Comparison of ENCODE assay signal across 8 cellular contexts in the genomic region with DNA sequence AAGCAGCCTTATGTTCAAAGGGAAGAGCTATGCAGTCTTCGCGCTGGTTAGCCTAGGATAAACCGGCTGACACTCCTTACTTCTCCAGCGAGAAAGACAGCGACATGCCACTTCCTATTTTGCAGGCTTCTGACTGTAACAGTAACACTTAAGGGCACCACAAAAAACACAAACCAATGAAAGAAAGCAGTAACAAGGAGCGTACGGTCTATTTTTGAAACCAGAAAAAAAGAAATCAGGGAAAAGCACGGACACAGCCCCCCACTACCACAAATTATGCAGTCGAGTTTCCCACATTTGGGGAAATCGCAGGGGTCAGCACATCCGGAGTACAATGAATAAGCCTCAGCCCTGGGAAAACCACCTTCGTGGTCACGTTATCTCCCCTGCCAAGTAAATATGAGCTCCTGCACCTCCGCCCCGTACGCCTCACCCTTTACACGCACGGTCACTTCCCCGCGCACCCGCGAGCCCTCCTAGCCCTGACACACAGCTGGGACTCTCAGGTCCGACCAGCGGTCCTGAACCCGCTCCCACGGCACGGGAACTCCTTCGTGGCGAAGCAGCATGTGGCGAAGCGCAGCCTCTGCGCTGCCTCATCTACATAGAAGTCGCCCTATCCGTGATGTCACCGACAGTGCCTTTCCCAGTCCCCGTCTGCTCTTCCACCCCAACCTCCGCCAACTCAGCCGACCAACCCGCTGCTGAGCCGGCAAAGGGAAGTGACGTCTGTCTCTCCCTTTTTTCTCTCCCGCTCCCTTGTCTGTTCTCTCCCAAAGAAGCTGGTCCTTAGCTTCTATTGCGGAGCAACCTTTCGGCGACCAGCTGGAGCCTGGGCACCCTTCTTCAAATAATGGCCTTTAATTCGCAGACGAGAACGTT. TPM values are rescaled to one million over a fixed set of nuclear protein-coding genes. Genes with fewer than 3 reads are reported as not detected.
DNase-seq lines count a peak whose midpoint lies in the region; ATAC-seq and TF ChIP-seq lines count a peak whose summit lies in the region.

No MANE protein-coding gene starts in this region.

- BruUV-seq in Panc1 (replicated peaks; lab: Mats Ljungman, UMichigan) = TSS peak; percentile 100

- H3K4me1 ChIP-seq in Panc1 (ENCODE audit: control insufficient read depth, insufficient read depth, low read length) (no peaks in the 10 kb centered on the region), stomach smooth muscle (ENCODE audit: control insufficient read depth, insufficient read depth, low read length) (peaks cover 14% of the 10 kb centered on the region)

- H3K9me3 ChIP-seq in Panc1 (ENCODE audit: control insufficient read depth, insufficient read depth, low read depth, low read length) (no peaks in the 10 kb centered on the region), stomach smooth muscle (ENCODE audit: control insufficient read depth in 2 of 2, low read length in 2 of 2) (no peaks in the 10 kb centered on the region)

- H3K36me3 ChIP-seq in Panc1 (ENCODE audit: control insufficient read depth, insufficient read depth, low read length) (no peaks in the 10 kb centered on the region), stomach smooth muscle (ENCODE audit: control insufficient read depth in 2 of 2, insufficient read depth in 2 of 2, low read length in 2 of 2) (no peaks in the 10 kb centered on the region)

- H3K27me3 ChIP-seq in Panc1 (ENCODE audit: control insufficient read depth, insufficient read depth, low read length) = no peaks in the 10 kb centered on the region
- peaks cover 0 to 7% of the 10 kb centered on the region in 2 donors for H3K27me3 ChIP-seq in stomach smooth muscle (ENCODE audit: control insufficient read depth in 1 of 2, insufficient read depth in 2 of 2, low read length in 2 of 2)

- no peaks in the 10 kb centered on the region for H3K9me3 Mint-ChIP-seq in nephron

- H3K4me3 ChIP-seq in Panc1 (ENCODE audit: low read depth in 2 of 2, low read length in 2 of 2) = peak overlapping the region; percentile 42 to 69
- H3K4me3 ChIP-seq in fibroblast of the aortic adventitia (ENCODE audit: low read depth, low read length) = peak overlapping the region; percentile 61
- H3K4me3 ChIP-seq in stomach smooth muscle (ENCODE audit: low read length in 2 of 2) = peak overlapping the region; percentile 64 to 70

- peaks cover 16% of the 10 kb centered on the region for H3K4me1 Mint-ChIP-seq in nephron

- H3K27me3 Mint-ChIP-seq in nephron (ENCODE audit: low read depth) = peaks cover 4% of the 10 kb centered on the region

- TF ChIP-seq CTCF in Panc1 (IDR thresholded peaks at IDR 0.05) (no peak), fibroblast of the aortic adventitia (IDR thresholded peaks at IDR 0.05; ENCODE audit: insufficient read depth, low read length) (no peak), nephron (IDR thresholded peaks at IDR 0.05; ENCODE audit: unreplicated experiment in 3 of 3) (no peak)

- CTCF ChIA-PET in Panc1 (lab: Charles Lee) = no interaction called here

- H3K27ac ChIP-seq in Panc1 (ENCODE audit: low read length) (peak overlapping the region; percentile 84), stomach smooth muscle (ENCODE audit: low read length) (peak overlapping the region; percentile 76)

- H3K4me3 Mint-ChIP-seq in nephron = peak overlapping the region; percentile 85

- POLR2A ChIA-PET in Panc1 (lab: Charles Lee) = interaction anchor here (0.5 to 1.3 kb wide), 2 partner anchors 140 to 822 kb away, joined by 4 to 11 read pairs; no protein-coding TSS in a partner anchor

- DNase-seq in NK-92 treated with Interleukin-12 subunit alpha and Interleukin-12 subunit beta, amount 100 ng/mL, for 24 hours (lab: John Stamatoyannopoulos, UW) = peak; percentile 55
- DNase-seq in NK-92 (lab: John Stamatoyannopoulos, UW; ENCODE audit: unreplicated experiment) = no peak
- peak; percentile 87 for DNase-seq in Panc1 (ENCODE audit: low read depth, low spot score)
- peak; percentile 90 for DNase-seq in activated effector memory CD4-positive, alpha-beta T cell treated with anti-CD3 and anti-CD28 coated beads, Interleukin-2, amount 50 U/mL, for 16 hours
- DNase-seq in fibroblast of the aortic adventitia (ENCODE audit: low read depth) = peak; percentile 86

- intact Hi-C loops in Panc1 (cut with micrococcal nuclease; ENCODE audit: unreplicated experiment) = no loop called here

- H3K9ac ChIP-seq in stomach smooth muscle (ENCODE audit: low read length in 2 of 2) = peak overlapping the region; percentile 69 to 78

- peak overlapping the region; percentile 99 to 100 (median 100) for H3K27ac Mint-ChIP-seq in nephron

- in situ Hi-C loops in Panc1 (cut with HindIII; ENCODE audit: low pct_unique_long_range_greater_than_20kb, low sequenced_read_pairs) = no loop called here

- peak; percentile 83 for ATAC-seq in HG03432 (IDR thresholded peaks at IDR 0.05; ENCODE audit: unreplicated experiment)
- ATAC-seq in Panc1 = peak; percentile 91

- no peaks in the 10 kb centered on the region for H3K36me3 Mint-ChIP-seq in nephron (ENCODE audit: low read depth)

RNA-seq across cellular contexts. Expression of a gene that starts 40.9 kb away (rescaled TPM):
- total RNA-seq in Panc1 (2021; ENCODE audit: unreplicated experiment) (not detected), fibroblast of the aortic adventitia (ENCODE audit: low replicate concordance) (not detected in 2 replicates)
- not detected for polyA plus RNA-seq in Panc1 (2012; ENCODE audit: insufficient read length)
